In genomic region chr16:2519711-2520080, GRCh38 we compare ENCODE assay signal across 8 cellular contexts. TPM values are rescaled to one million over a fixed set of nuclear protein-coding genes. Genes with fewer than 3 reads are reported as not detected.
DNase-seq lines count a peak whose midpoint lies in the region; ATAC-seq, FAIRE-seq and TF ChIP-seq lines count a peak whose summit lies in the region.

No MANE protein-coding gene starts in this region.

- intact Hi-C loops in K562 (cut with micrococcal nuclease) = no loop called here
- intact Hi-C loops in transverse colon (cut with DNase I; ENCODE audit: low total_unique reads) = no loop called here

- H3K27me3 Mint-ChIP-seq in activated T-cell treated with anti-CD3 and anti-CD28 coated beads, Interleukin-2, amount 50 U/mL, for 24 hours = no peaks in the 10 kb centered on the region

- POLR2A ChIA-PET in K562 (lab: Yijun Ruan, JAX) = interaction anchor here (0.6 to 3.2 kb wide), 8 partner anchors 9 to 238 kb away, joined by 3 to 45 read pairs (median 5); partner anchors contain the start of gene CEMP1

- H3K9me1 ChIP-seq in K562 (ENCODE audit: control insufficient read depth, insufficient read depth, low read length) = peaks cover 8% of the 10 kb centered on the region

- TF ChIP-seq CTCF in K562 (IDR thresholded peaks at IDR 0.05 in 2 of 3, conservative IDR thresholded peaks at IDR 0.05 in 1 of 3; ENCODE audit: insufficient read depth in 2 of 3, low read depth in 1 of 3, low read length in 3 of 3) (no peak), transverse colon (IDR thresholded peaks at IDR 0.05) (no peak)

- peak overlapping the region; percentile 27 for H4K8ac ChIP-seq in mesenchymal stem cell (ENCODE audit: low read length)

- TF ChIP-seq EP300 in K562 (IDR thresholded peaks at IDR 0.05; ENCODE audit: low read length) (no peak), transverse colon (IDR thresholded peaks at IDR 0.05; ENCODE audit: low read depth) (no peak)

- H3K27ac Mint-ChIP-seq in activated T-cell treated with anti-CD3 and anti-CD28 coated beads, Interleukin-2, amount 50 U/mL, for 24 hours = peak overlapping the region; percentile 93

- no peaks in the 10 kb centered on the region for H3K9me3 ChIP-seq in K562 (replicated peaks; ENCODE audit: control insufficient read depth, insufficient read depth, low read depth, low read length)
- no peaks in the 10 kb centered on the region for H3K9me3 ChIP-seq in mesenchymal stem cell (ENCODE audit: control insufficient read depth, low read length)
- H3K9me3 ChIP-seq in transverse colon = no peaks in the 10 kb centered on the region

- 38% methylated on average over 22 of the region's 22 CpGs for WGBS in K562 (ENCODE audit: insufficient coverage, low coverage, missing lambda C conversion rate)
- WGBS in mesenchymal stem cell = 62% methylated on average over 20 of the region's 22 CpGs
- WGBS in transverse colon (ENCODE audit: low coverage in 1 of 2), 2 donors = 0 to 36% methylated on average over 3 to 22 of the region's 22 CpGs

- H2BK15ac ChIP-seq in mesenchymal stem cell (ENCODE audit: low read depth, poor library complexity, severe bottlenecking) = peak overlapping the region; percentile 44

- H3K4me2 ChIP-seq in K562 (ENCODE audit: insufficient read depth, low read length) (peak overlapping the region; percentile 35; the same call in 1 of the 2 replicates), mesenchymal stem cell (ENCODE audit: low read length, poor library complexity, severe bottlenecking) (peak overlapping the region; percentile 30)

- H2AFZ ChIP-seq in K562 (ENCODE audit: low read depth, low read length) (no peak overlapping the region), mesenchymal stem cell (ENCODE audit: low read depth, low read length) (no peak overlapping the region)

- no peak overlapping the region for H2BK120ac ChIP-seq in mesenchymal stem cell (ENCODE audit: low read depth, low read length)

- H3K9me3 Mint-ChIP-seq in activated T-cell treated with anti-CD3 and anti-CD28 coated beads, Interleukin-2, amount 50 U/mL, for 24 hours = no peaks in the 10 kb centered on the region

- no peak overlapping the region for H3K23ac ChIP-seq in mesenchymal stem cell (ENCODE audit: low read length in 2 of 2)

- DNase-seq in activated T-cell treated with anti-CD3 and anti-CD28 coated beads, Interleukin-2, amount 50 U/mL, for 24 hours = no peak
- DNase-seq in activated T-cell treated with anti-CD3 and anti-CD28 coated beads, Interleukin-2, amount 50 U/mL, for 1 hour = no peak
- DNase-seq in K562 (ENCODE audit: extremely low read depth in 1 of 4, low spot score in 3 of 4) = no peak
- DNase-seq in mesenchymal stem cell = no peak
- DNase-seq in transverse colon = no peak
- DNase-seq in NOMO-1 treated with dmso at 0.1 percent for 144 hours (lab: John Stamatoyannopoulos, UW; ENCODE audit: unreplicated experiment) = no peak
- DNase-seq in activated CD4-positive, CD25-positive, alpha-beta regulatory T cell treated with anti-CD3 and anti-CD28 coated beads, Interleukin-2, amount 50 U/mL, for 72 hours = no peak
- DNase-seq in medulla oblongata (ENCODE audit: extremely low spot score) = no peak

- H3K9ac ChIP-seq in K562 (ENCODE audit: insufficient read depth in 1 of 2, low read depth in 2 of 2, low read length in 2 of 2) = peak overlapping the region in 1 of 2 experiments; percentile 90; a peak in 2 of 4 replicates
- peak overlapping the region; percentile 75 for H3K9ac ChIP-seq in mesenchymal stem cell (ENCODE audit: low read length)

- no TSS peak for BruUV-seq in K562 (replicated peaks; lab: Mats Ljungman, UMichigan)

- H3K79me1 ChIP-seq in mesenchymal stem cell (replicated peaks; ENCODE audit: low read length, poor library complexity, severe bottlenecking) = peaks cover 18% of the 10 kb centered on the region

- peak overlapping the region; percentile 65; the same call in 2 of the 3 replicates for H3K27ac ChIP-seq in K562 (ENCODE audit: extremely low read depth, low read depth, low read length)
- H3K27ac ChIP-seq in mesenchymal stem cell (ENCODE audit: low read length, poor library complexity, severe bottlenecking) = peak overlapping the region; percentile 74
- peak overlapping the region; percentile 96 to 99 (median 98) for H3K27ac ChIP-seq in transverse colon

- no peak overlapping the region for H3K4ac ChIP-seq in mesenchymal stem cell (ENCODE audit: low read depth in 1 of 2, low read length in 2 of 2)

- peak overlapping the region; percentile 72 for H3K4me3 Mint-ChIP-seq in activated T-cell treated with anti-CD3 and anti-CD28 coated beads, Interleukin-2, amount 50 U/mL, for 24 hours

- H3K36me3 ChIP-seq in K562 (ENCODE audit: control insufficient read depth, insufficient read depth, low read length) = peaks cover 69% of the 10 kb centered on the region
- H3K36me3 ChIP-seq in mesenchymal stem cell (ENCODE audit: control insufficient read depth in 1 of 2, insufficient read depth in 2 of 2, low read depth in 1 of 2, low read length in 2 of 2) = peaks cover 40 to 71% of the 10 kb centered on the region in 2 experiments
- H3K36me3 ChIP-seq in transverse colon = no peaks in the 10 kb centered on the region

- peak overlapping the region in 1 of 2 experiments; percentile 49 for H2BK12ac ChIP-seq in mesenchymal stem cell (ENCODE audit: low read length in 2 of 2)

- H3K14ac ChIP-seq in mesenchymal stem cell (ENCODE audit: low read length in 2 of 2) = no peak overlapping the region

- no peak; the same call in 2 of the 3 replicates for ATAC-seq in K562

- H2AK5ac ChIP-seq in mesenchymal stem cell (ENCODE audit: low read length, severe bottlenecking) = no peak overlapping the region

- no peak for TF ChIP-seq RAD21 in K562 (CRISPR knock-in tag; conservative IDR thresholded peaks at IDR 0.05 in 1 of 2, IDR thresholded peaks at IDR 0.05 in 1 of 2)

- H4K91ac ChIP-seq in mesenchymal stem cell (ENCODE audit: low read length) = no peak overlapping the region

- peaks cover 66% of the 10 kb centered on the region for H3K79me2 ChIP-seq in K562 (ENCODE audit: control insufficient read depth, insufficient read depth, low read length)

- H3K36me3 Mint-ChIP-seq in activated T-cell treated with anti-CD3 and anti-CD28 coated beads, Interleukin-2, amount 50 U/mL, for 24 hours (ENCODE audit: low read depth) = peaks cover 67% of the 10 kb centered on the region

- no peak overlapping the region for H2BK5ac ChIP-seq in mesenchymal stem cell (ENCODE audit: low read depth, low read length, poor library complexity, severe bottlenecking)

- no peaks in the 10 kb centered on the region for H3K27me3 ChIP-seq in K562 (ENCODE audit: control insufficient read depth in 2 of 2, insufficient read depth in 2 of 2, low read length in 2 of 2)
- H3K27me3 ChIP-seq in mesenchymal stem cell (ENCODE audit: control insufficient read depth in 1 of 2, insufficient read depth in 1 of 2, low read length in 2 of 2) = no peaks in the 10 kb centered on the region
- H3K27me3 ChIP-seq in transverse colon = no peaks in the 10 kb centered on the region

- H3K4me3 ChIP-seq in K562 (peak overlapping the region; percentile 6; the same call in 1 of the 2 replicates), mesenchymal stem cell (ENCODE audit: insufficient read depth in 1 of 2, low read depth in 1 of 2, low read length in 2 of 2) (peak overlapping the region in 1 of 2 experiments; percentile 44), transverse colon (peak overlapping the region; percentile 6 to 73 (median 44))

- in situ Hi-C loops in K562 (cut with MboI) (no loop called here), transverse colon (cut with MboI; ENCODE audit: low pct_ligation_motif_present in 1 of 4, low pct_unique_long_range_greater_than_20kb in 1 of 4, low sequenced_read_pairs in 3 of 4) (no loop called here)

- H3K4me1 Mint-ChIP-seq in activated T-cell treated with anti-CD3 and anti-CD28 coated beads, Interleukin-2, amount 50 U/mL, for 24 hours (ENCODE audit: low read depth) = peaks cover 58% of the 10 kb centered on the region

- H3K4me1 ChIP-seq in K562 (replicated peaks in 1 of 2; ENCODE audit: control insufficient read depth in 2 of 2, insufficient read depth in 2 of 2, low read length in 2 of 2) (peaks cover 36 to 66% of the 10 kb centered on the region in 2 experiments), mesenchymal stem cell (ENCODE audit: control insufficient read depth, insufficient read depth, low read depth, low read length) (peaks cover 57% of the 10 kb centered on the region), transverse colon (peaks cover 43 to 74% (median 73%) of the 10 kb centered on the region in 4 donors)

- CTCF ChIA-PET in K562 (lab: Yijun Ruan, JAX; ENCODE audit: low intra/inter-chr PET ratio) = no interaction called here

- peak overlapping the region in 1 of 2 experiments; percentile 35 for H3K18ac ChIP-seq in mesenchymal stem cell (ENCODE audit: low read depth in 1 of 2, low read length in 2 of 2)

- no peak for FAIRE-seq in K562 (lab: Jason Lieb, UNC)

- TF ChIP-seq POLR2A in K562 (conservative IDR thresholded peaks at IDR 0.05) (no peak), transverse colon (IDR thresholded peaks at IDR 0.05) (no peak)

- H4K20me1 ChIP-seq in K562 (replicated peaks; ENCODE audit: control insufficient read depth, insufficient read depth, low read length) = peaks cover 46% of the 10 kb centered on the region

RNA-seq across cellular contexts. Expression of gene AMDHD2, which starts 0.5 kb away (rescaled TPM):
- total RNA-seq in K562 (2011; cell fraction: chromatin; rRNA removed; ENCODE audit: low replicate concordance) = 56.1 and 256 TPM in 2 replicates
- total RNA-seq in K562 (2011; cell fraction: nucleolus; rRNA removed) = 207 and 245 TPM in 2 replicates
- total RNA-seq in K562 (2011; cell fraction: nucleoplasm; rRNA removed) = 104 and 109 TPM in 2 replicates
- total RNA-seq in K562 (2014; rRNA removed) (39.5 and 48.7 TPM in 2 replicates), K562 (2014; rRNA removed; fragmentation: Illumina TruSeq; extraction: Trizol) (2.0 and 3.6 TPM in 2 replicates), K562 (2015; rRNA removed; fragmentation: Illumina TruSeq; extraction: Trizol) (23.0 and 24.9 TPM in 2 replicates), K562 (2021) (42.3 and 55.1 TPM in 2 replicates), transverse colon (100 to 1,000 TPM in 1 of 4 donors, 10 to 100 TPM in 3; 30.2 to 115 (median 52.4) TPM)
- polyA plus RNA-seq in K562 (2011; rRNA removed) (11.7 and 19.0 TPM in 2 replicates), K562 (2014; fragmentation: Illumina TruSeq; extraction: Trizol) (10.1 and 18.1 TPM in 2 replicates), K562 (2014; fragmentation: Nextera tagmentation; extraction: Ambion mirVana) (under 1 TPM in 1 of 2 experiments, not detected in 1; 0.38 TPM), K562 (2014; rRNA removed) (54.4 and 56.9 TPM in 2 replicates)
- polyA plus RNA-seq in K562 (2011; cell fraction: cytosol; rRNA removed) = 12.6 and 34.7 TPM in 2 replicates
- 186 and 323 TPM in 2 replicates for polyA plus RNA-seq in K562 (2011; cell fraction: nucleus; rRNA removed)
- polyA plus RNA-seq in K562 (2012) = 37.8 and 57.1 TPM in 2 replicates
- polyA minus RNA-seq in K562 (2011; rRNA and poly(A)+ RNA removed) = 2.0 and 5.0 TPM in 2 replicates
- polyA minus RNA-seq in K562 (2011; cell fraction: cytosol; rRNA and poly(A)+ RNA removed) = 11.7 and 14.9 TPM in 2 replicates
- 48.8 and 59.8 TPM in 2 replicates for polyA minus RNA-seq in K562 (2011; cell fraction: nucleus; rRNA and poly(A)+ RNA removed)
- polyA plus RNA-seq in mesenchymal stem cell (2013, experiment 1 of 2) = 24.6 TPM
- 20.6 TPM for polyA plus RNA-seq in mesenchymal stem cell (2013, experiment 2 of 2)

RNA-seq across cellular contexts. Expression of gene ATP6V0C, which starts 5.9 kb away (rescaled TPM):
- 30.3 and 91.0 TPM in 2 replicates for total RNA-seq in K562 (2011; cell fraction: chromatin; rRNA removed; ENCODE audit: low replicate concordance)
- 132 and 138 TPM in 2 replicates for total RNA-seq in K562 (2011; cell fraction: nucleolus; rRNA removed)
- 102 and 104 TPM in 2 replicates for total RNA-seq in K562 (2011; cell fraction: nucleoplasm; rRNA removed)
- total RNA-seq in K562 (2014; rRNA removed) (28.4 and 48.6 TPM in 2 replicates), K562 (2014; rRNA removed; fragmentation: Illumina TruSeq; extraction: Trizol) (10.2 and 10.8 TPM in 2 replicates), K562 (2015; rRNA removed; fragmentation: Illumina TruSeq; extraction: Trizol) (22.7 and 24.3 TPM in 2 replicates), K562 (2021) (213 and 228 TPM in 2 replicates), transverse colon (100 to 1,000 TPM; 101 to 237 (median 135) TPM)
- polyA plus RNA-seq in K562 (2011; rRNA removed) (7.1 and 14.1 TPM in 2 replicates), K562 (2014; fragmentation: Illumina TruSeq; extraction: Trizol) (44.5 and 83.3 TPM in 2 replicates), K562 (2014; fragmentation: Nextera tagmentation; extraction: Ambion mirVana) (1 to 10 TPM; 2.9 to 5.2 TPM), K562 (2014; rRNA removed) (63.0 and 66.3 TPM in 2 replicates)
- 28.4 and 49.5 TPM in 2 replicates for polyA plus RNA-seq in K562 (2011; cell fraction: cytosol; rRNA removed)
- polyA plus RNA-seq in K562 (2011; cell fraction: nucleus; rRNA removed) = 18.4 and 28.6 TPM in 2 replicates
- 228 and 237 TPM in 2 replicates for polyA plus RNA-seq in K562 (2012)
- 4.5 and 5.5 TPM in 2 replicates for polyA minus RNA-seq in K562 (2011; rRNA and poly(A)+ RNA removed)
- polyA minus RNA-seq in K562 (2011; cell fraction: cytosol; rRNA and poly(A)+ RNA removed) = 81.8 and 143 TPM in 2 replicates
- polyA minus RNA-seq in K562 (2011; cell fraction: nucleus; rRNA and poly(A)+ RNA removed) = 8.2 and 10.8 TPM in 2 replicates
- polyA plus RNA-seq in mesenchymal stem cell (2013, experiment 1 of 2) = 498 TPM
- polyA plus RNA-seq in mesenchymal stem cell (2013, experiment 2 of 2) = 484 TPM

RNA-seq across cellular contexts. Expression of gene CEMP1, which starts 11.5 kb away (rescaled TPM):
- 0.21 TPM in 1 of 2 replicates, not detected in the other for total RNA-seq in K562 (2011; cell fraction: chromatin; rRNA removed; ENCODE audit: low replicate concordance)
- 0.39 and 0.83 TPM in 2 replicates for total RNA-seq in K562 (2011; cell fraction: nucleolus; rRNA removed)
- not detected in 2 replicates for total RNA-seq in K562 (2011; cell fraction: nucleoplasm; rRNA removed)
- not detected in 2 replicates for total RNA-seq in K562 (2014; rRNA removed)
- total RNA-seq in K562 (2014; rRNA removed; fragmentation: Illumina TruSeq; extraction: Trizol) = not detected in 2 replicates
- not detected in 2 replicates for total RNA-seq in K562 (2015; rRNA removed; fragmentation: Illumina TruSeq; extraction: Trizol)
- not detected in 2 replicates for total RNA-seq in K562 (2021)
- not detected in 2 replicates for polyA plus RNA-seq in K562 (2011; rRNA removed)
- not detected in 2 replicates for polyA plus RNA-seq in K562 (2011; cell fraction: cytosol; rRNA removed)
- polyA plus RNA-seq in K562 (2011; cell fraction: nucleus; rRNA removed) = 0.11 TPM in 1 of 2 replicates, not detected in the other
- polyA plus RNA-seq in K562 (2012) = 3.4 TPM in 1 of 2 replicates, not detected in the other
- polyA plus RNA-seq in K562 (2014; fragmentation: Illumina TruSeq; extraction: Trizol) = not detected in 2 replicates
- polyA plus RNA-seq in K562 (2014; fragmentation: Nextera tagmentation; extraction: Ambion mirVana) = under 1 TPM in 1 of 2 experiments, not detected in 1; 0.45 TPM
- 0.05 TPM in 1 of 2 replicates, not detected in the other for polyA plus RNA-seq in K562 (2014; rRNA removed)
- not detected in 2 replicates for polyA minus RNA-seq in K562 (2011; rRNA and poly(A)+ RNA removed)
- not detected in 2 replicates for polyA minus RNA-seq in K562 (2011; cell fraction: cytosol; rRNA and poly(A)+ RNA removed)
- polyA minus RNA-seq in K562 (2011; cell fraction: nucleus; rRNA and poly(A)+ RNA removed) = 0.13 and 0.33 TPM in 2 replicates
- not detected for polyA plus RNA-seq in mesenchymal stem cell (2013, experiment 1 of 2)
- polyA plus RNA-seq in mesenchymal stem cell (2013, experiment 2 of 2) = not detected
- total RNA-seq in transverse colon = 1 to 10 TPM in 2 of 4 donors, not detected in 2; 1.9 to 3.1 TPM

RNA-seq across cellular contexts. Expression of gene PDPK1, which starts 18.1 kb away (rescaled TPM):
- total RNA-seq in K562 (2011; cell fraction: chromatin; rRNA removed; ENCODE audit: low replicate concordance) = 117 and 145 TPM in 2 replicates
- total RNA-seq in K562 (2011; cell fraction: nucleolus; rRNA removed) = 53.9 and 57.6 TPM in 2 replicates
- 56.8 and 78.9 TPM in 2 replicates for total RNA-seq in K562 (2011; cell fraction: nucleoplasm; rRNA removed)
- 11.1 and 16.5 TPM in 2 replicates for total RNA-seq in K562 (2014; rRNA removed)
- total RNA-seq in K562 (2014; rRNA removed; fragmentation: Illumina TruSeq; extraction: Trizol) = 18.7 and 20.4 TPM in 2 replicates
- 15.2 and 17.1 TPM in 2 replicates for total RNA-seq in K562 (2015; rRNA removed; fragmentation: Illumina TruSeq; extraction: Trizol)
- 37.2 and 38.9 TPM in 2 replicates for total RNA-seq in K562 (2021)
- 32.1 and 37.1 TPM in 2 replicates for polyA plus RNA-seq in K562 (2011; rRNA removed)
- 18.7 and 25.8 TPM in 2 replicates for polyA plus RNA-seq in K562 (2011; cell fraction: cytosol; rRNA removed)
- 31.1 and 36.8 TPM in 2 replicates for polyA plus RNA-seq in K562 (2011; cell fraction: nucleus; rRNA removed)
- 16.3 and 20.5 TPM in 2 replicates for polyA plus RNA-seq in K562 (2012)
- polyA plus RNA-seq in K562 (2014; fragmentation: Illumina TruSeq; extraction: Trizol) = 30.3 and 32.4 TPM in 2 replicates
- polyA plus RNA-seq in K562 (2014; fragmentation: Nextera tagmentation; extraction: Ambion mirVana) = 1 to 10 TPM; 4.0 to 4.6 TPM
- polyA plus RNA-seq in K562 (2014; rRNA removed) = 21.3 and 22.3 TPM in 2 replicates
- 40.3 and 44.0 TPM in 2 replicates for polyA minus RNA-seq in K562 (2011; rRNA and poly(A)+ RNA removed)
- polyA minus RNA-seq in K562 (2011; cell fraction: cytosol; rRNA and poly(A)+ RNA removed) = 13.6 and 19.9 TPM in 2 replicates
- polyA minus RNA-seq in K562 (2011; cell fraction: nucleus; rRNA and poly(A)+ RNA removed) = 15.1 and 20.4 TPM in 2 replicates
- 16.0 TPM for polyA plus RNA-seq in mesenchymal stem cell (2013, experiment 1 of 2)
- polyA plus RNA-seq in mesenchymal stem cell (2013, experiment 2 of 2) = 15.7 TPM
- 10 to 100 TPM; 39.6 to 96.9 (median 69.5) TPM for total RNA-seq in transverse colon

RNA-seq across cellular contexts. Expression of gene TBC1D24, which starts 44.8 kb away (rescaled TPM):
- total RNA-seq in K562 (2011; cell fraction: chromatin; rRNA removed; ENCODE audit: low replicate concordance) = 29.2 and 69.3 TPM in 2 replicates
- total RNA-seq in K562 (2011; cell fraction: nucleolus; rRNA removed) = 36.9 and 38.2 TPM in 2 replicates
- 27.0 and 36.9 TPM in 2 replicates for total RNA-seq in K562 (2011; cell fraction: nucleoplasm; rRNA removed)
- total RNA-seq in K562 (2014; rRNA removed) (7.2 and 13.4 TPM in 2 replicates), K562 (2014; rRNA removed; fragmentation: Illumina TruSeq; extraction: Trizol) (4.2 and 4.9 TPM in 2 replicates), K562 (2015; rRNA removed; fragmentation: Illumina TruSeq; extraction: Trizol) (9.1 and 11.2 TPM in 2 replicates), K562 (2021) (22.6 and 24.3 TPM in 2 replicates), transverse colon (10 to 100 TPM in 2 of 4 donors, 1 to 10 TPM in 2; 8.3 to 19.3 (median 11.6) TPM)
- polyA plus RNA-seq in K562 (2011; rRNA removed) (5.7 and 9.4 TPM in 2 replicates), K562 (2014; fragmentation: Illumina TruSeq; extraction: Trizol) (7.2 and 9.4 TPM in 2 replicates), K562 (2014; fragmentation: Nextera tagmentation; extraction: Ambion mirVana) (1 to 10 TPM; 1.7 to 4.2 TPM), K562 (2014; rRNA removed) (8.3 and 9.3 TPM in 2 replicates)
- 7.1 and 12.3 TPM in 2 replicates for polyA plus RNA-seq in K562 (2011; cell fraction: cytosol; rRNA removed)
- 22.9 and 34.2 TPM in 2 replicates for polyA plus RNA-seq in K562 (2011; cell fraction: nucleus; rRNA removed)
- 8.5 and 9.1 TPM in 2 replicates for polyA plus RNA-seq in K562 (2012)
- 6.5 and 9.7 TPM in 2 replicates for polyA minus RNA-seq in K562 (2011; rRNA and poly(A)+ RNA removed)
- 13.1 and 14.3 TPM in 2 replicates for polyA minus RNA-seq in K562 (2011; cell fraction: cytosol; rRNA and poly(A)+ RNA removed)
- 12.5 and 15.3 TPM in 2 replicates for polyA minus RNA-seq in K562 (2011; cell fraction: nucleus; rRNA and poly(A)+ RNA removed)
- 4.9 TPM for polyA plus RNA-seq in mesenchymal stem cell (2013, experiment 1 of 2)
- 4.1 TPM for polyA plus RNA-seq in mesenchymal stem cell (2013, experiment 2 of 2)
